25 cellular contexts compared by ENCODE assay signal in genomic region chr10:132468651-132469050, GRCh38.
DNase-seq lines count a peak whose midpoint lies in the region; ATAC-seq and TF ChIP-seq lines count a peak whose summit lies in the region.
"Had no signal": no experiment of that assay in that cellular context is flagged by ENCODE, and none has a peak within 500 bp of the region (broad histone marks: within the 10 kb centered on the region; RNA-seq: fewer than 3 reads in every experiment).

No MANE protein-coding gene starts in this region.

- no peak overlapping the region for H3K4me3 ChIP-seq in BLaER1 treated with 17β-estradiol and CSF1 and Interleukin-3, amounts not matched to agents 10 nM and 100 nM
- H3K4me3 ChIP-seq in RWPE2 (ENCODE audit: severe bottlenecking), result no peak overlapping the region
- no peak overlapping the region for H3K4me3 ChIP-seq in gastrocnemius medialis
- H3K4me3 ChIP-seq: dorsolateral prefrontal cortex, GM12878, smooth muscle cell had no signal

- H3K27me3 ChIP-seq in BLaER1 treated with 17β-estradiol and CSF1 and Interleukin-3, amounts not matched to agents 10 nM and 100 nM, result peaks cover 0 to 30% (median 4%) of the 10 kb centered on the region in 11 experiments; a peak in 7 of 22 replicates
- H3K27me3 ChIP-seq in RWPE2 (ENCODE audit: insufficient read depth, poor library complexity, severe bottlenecking), result no peaks in the 10 kb centered on the region
- H3K27me3 ChIP-seq in layer of hippocampus (ENCODE audit: control insufficient read depth, insufficient read depth, low read length), result no peaks in the 10 kb centered on the region
- H3K27me3 ChIP-seq in gastrocnemius medialis, result no peaks in the 10 kb centered on the region
- H3K27me3 ChIP-seq: BE2C, dorsolateral prefrontal cortex had no signal

- H4K20me1 ChIP-seq in BLaER1 treated with 17β-estradiol and CSF1 and Interleukin-3, amounts not matched to agents 10 nM and 100 nM, result peaks cover 0 to 28% (median 0%) of the 10 kb centered on the region in 11 experiments; a peak in 4 of 22 replicates

- H3K27ac ChIP-seq in BLaER1 treated with 17β-estradiol and CSF1 and Interleukin-3, amounts not matched to agents 10 nM and 100 nM, result no peak overlapping the region
- H3K27ac ChIP-seq in RWPE2 (ENCODE audit: poor library complexity, severe bottlenecking), result no peak overlapping the region
- peak overlapping the region; percentile 62 for H3K27ac ChIP-seq in layer of hippocampus (ENCODE audit: low read depth, low read length)
- H3K27ac ChIP-seq in gastrocnemius medialis, result peak overlapping the region in 3 of 4 donors; percentile 27 to 52 (median 46)

- intact Hi-C loops in gastrocnemius medialis (cut with DNase I; ENCODE audit: low total_unique reads), result loop anchor here (10.0 kb wide), 1 partner anchor 646 kb away; no protein-coding TSS in a partner anchor

- peak; percentile 24 for DNase-seq in RWPE2 (ENCODE audit: low spot score)
- peak in 1 of 2 donors; percentile 12 for DNase-seq in gastrocnemius medialis
- DNase-seq in dermis blood vessel endothelial cell, result no peak
- no peak for DNase-seq in midbrain (lab: John Stamatoyannopoulos, UW)
- DNase-seq in NCI-H1105 (lab: John Stamatoyannopoulos, UW), result no peak
- DNase-seq in activated CD4-positive, CD25-positive, alpha-beta regulatory T cell (lab: John Stamatoyannopoulos, UW), result no peak
- DNase-seq: activated CD4-positive, alpha-beta T cell treated with anti-CD3 and anti-CD28 coated beads, Interleukin-2, amount 10 ng/mL, durations not matched to agents 7 days and 5 days; activated gamma-delta T cell; activated naive CD8-positive, alpha-beta T cell treated with anti-CD3 and anti-CD28 coated beads, Interleukin-2, amount 50 U/mL, for 24 hours; activated T-cell treated with anti-CD3 and anti-CD28 coated beads, Interleukin-2, amount 50 U/mL, for 24 hours; BE2C; DMS153; dorsolateral prefrontal cortex; GOT3; naive thymus-derived CD4-positive, alpha-beta T cell; NCI-H1105 treated with DMSO at 0.1 percent for 48 hours; NCI-H187 treated with DMSO at 0.1 percent for 48 hours; NCI-H2171; retina; RPMI8226; stimulated activated CD4-positive, alpha-beta T cell treated with anti-CD3 and anti-CD28 coated beads, Interleukin-1b, Interleukin-23, amount 100 ng/mL, for 48 hours had no signal

- H3K4me2 ChIP-seq in BLaER1 treated with 17β-estradiol and CSF1 and Interleukin-3, amounts not matched to agents 10 nM and 100 nM, result peak overlapping the region in 7 of 11 experiments; percentile 61 to 89 (median 78); a peak in 12 of 22 replicates
- H3K4me2 ChIP-seq: smooth muscle cell had no signal

- H3K36me3 ChIP-seq in BLaER1 treated with 17β-estradiol and CSF1 and Interleukin-3, amounts not matched to agents 10 nM and 100 nM, result no peaks in the 10 kb centered on the region
- H3K36me3 ChIP-seq in RWPE2 (ENCODE audit: low read depth), result no peaks in the 10 kb centered on the region
- no peaks in the 10 kb centered on the region for H3K36me3 ChIP-seq in gastrocnemius medialis
- H3K36me3 ChIP-seq: BE2C had no signal

- peaks cover 0 to 56% (median 40%) of the 10 kb centered on the region in 10 experiments; a peak in 17 of 20 replicates for H3K4me1 ChIP-seq in BLaER1 treated with 17β-estradiol and CSF1 and Interleukin-3, amounts not matched to agents 10 nM and 100 nM
- no peaks in the 10 kb centered on the region for H3K4me1 ChIP-seq in RWPE2 (ENCODE audit: insufficient read depth, poor library complexity, severe bottlenecking)
- H3K4me1 ChIP-seq in gastrocnemius medialis, result peaks cover 24 to 30% of the 10 kb centered on the region in 2 donors
- H3K4me1 ChIP-seq: BE2C had no signal

- TF ChIP-seq POLR2A in gastrocnemius medialis (IDR thresholded peaks at IDR 0.05), result no peak

- in situ Hi-C loops in gastrocnemius medialis (cut with MboI; ENCODE audit: low sequenced_read_pairs in 4 of 4), result loop anchor here in 2 of 4 donors (10.0 to 25.0 kb wide), 2 partner anchors 46 to 256 kb away; no protein-coding TSS in a partner anchor

- H3K9ac ChIP-seq in BLaER1 treated with 17β-estradiol and CSF1 and Interleukin-3, amounts not matched to agents 10 nM and 100 nM, result peak overlapping the region in 3 of 11 experiments; percentile 27 to 47 (median 33); a peak in 2 of 22 replicates

- ATAC-seq in RWPE2 (ENCODE audit: low read depth) (no peak), gastrocnemius medialis (no peak)
- ATAC-seq: activated naive CD8-positive, alpha-beta T cell treated with anti-CD3 and anti-CD28 coated beads, Interleukin-2, amount 50 U/mL, for 24 hours; naive thymus-derived CD4-positive, alpha-beta T cell had no signal

- TF ChIP-seq CTCF in RWPE2 (IDR thresholded peaks at IDR 0.05; ENCODE audit: poor library complexity, severe bottlenecking), result no peak
- TF ChIP-seq CTCF in gastrocnemius medialis (IDR thresholded peaks at IDR 0.05 in 4 of 5, conservative IDR thresholded peaks at IDR 0.05 in 1 of 5), result no peak

- H3K9me3 ChIP-seq in BLaER1 treated with 17β-estradiol and CSF1 and Interleukin-3, amounts not matched to agents 10 nM and 100 nM (replicated peaks in 1 of 11), result peaks cover 8 to 20% (median 14%) of the 10 kb centered on the region in 11 experiments; a peak in 21 of 22 replicates
- H3K9me3 ChIP-seq in RWPE2 (ENCODE audit: severe bottlenecking) (no peaks in the 10 kb centered on the region), gastrocnemius medialis (no peaks in the 10 kb centered on the region)
- H3K9me3 ChIP-seq: BE2C had no signal

Comparison
In these comparisons a context has a peak if more than half of its experiments do, and no peak if none do; other contexts are left out.
1. H3K27ac ChIP-seq: peak in layer of hippocampus (single experiment) and gastrocnemius medialis (3 of 4); none in BLaER1 treated with 17β-estradiol and CSF1 and Interleukin-3, amounts not matched to agents 10 nM and 100 nM (0 of 11) and RWPE2 (single experiment).